21 cellular contexts compared by ENCODE assay signal in the genomic region with DNA sequence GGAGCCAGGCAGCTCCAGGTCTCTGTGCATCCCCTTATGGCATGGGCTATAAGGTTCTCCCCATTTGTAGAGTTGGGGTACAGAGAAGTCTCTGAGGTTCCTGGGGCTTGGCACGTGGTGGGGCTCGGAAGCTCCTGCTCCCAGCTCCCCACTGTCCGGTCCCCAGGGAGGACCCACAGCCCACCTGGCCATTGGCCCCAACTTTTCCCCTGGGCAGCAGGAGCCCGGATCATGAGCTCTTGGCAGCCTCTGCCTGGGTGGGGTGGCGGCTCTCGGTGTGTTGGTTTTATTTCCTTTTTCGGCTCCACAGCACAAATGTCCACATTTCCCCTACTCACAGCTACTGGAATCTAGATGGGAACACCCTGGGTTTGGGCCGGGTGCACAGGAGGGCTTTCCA. TPM values are rescaled to one million over a fixed set of nuclear protein-coding genes. Genes with fewer than 3 reads are reported as not detected.
DNase-seq lines count a peak whose midpoint lies in the region; ATAC-seq and TF ChIP-seq lines count a peak whose summit lies in the region.
"Had no signal": no experiment of that assay in that cellular context is flagged by ENCODE, and none has a peak within 500 bp of the region (broad histone marks: within the 10 kb centered on the region; RNA-seq: fewer than 3 reads in every experiment).

No MANE protein-coding gene starts in this region.

- DNase-seq in SJCRH30 (no peak), stomach (peak; percentile 36), kidney glomerular epithelial cell (lab: John Stamatoyannopoulos, UW) (no peak)
- no peak for DNase-seq in effector memory CD8-positive, alpha-beta T cell
- no peak for DNase-seq in activated T-cell treated with anti-CD3 and anti-CD28 coated beads, Interleukin-2, amount 50 U/mL, for 24 hours
- DNase-seq: C1 segment of cervical spinal cord; CD8-positive, alpha-beta T cell; GF-D8; GOT3; Kasumi-1; NCI-H1436 treated with DMSO at 0.1 percent for 48 hours; NCI-H187 treated with DMSO at 0.1 percent for 48 hours; NCI-H2171 treated with DMSO at 0.1 percent for 48 hours; NCI-H345; SHP77 treated with DMSO at 0.1 percent for 48 hours; SK-N-SH had no signal

- H3K4me1 Mint-ChIP-seq in effector memory CD8-positive, alpha-beta T cell (ENCODE audit: low read depth in 2 of 2), result peaks cover 21 to 28% of the 10 kb centered on the region in 2 donors
- peaks cover 9% of the 10 kb centered on the region for H3K4me1 Mint-ChIP-seq in activated T-cell treated with anti-CD3 and anti-CD28 coated beads, Interleukin-2, amount 50 U/mL, for 24 hours (ENCODE audit: low read depth)

- H3K27ac Mint-ChIP-seq in effector memory CD8-positive, alpha-beta T cell, result peak overlapping the region; percentile 26 to 67
- no peak overlapping the region for H3K27ac Mint-ChIP-seq in activated T-cell treated with anti-CD3 and anti-CD28 coated beads, Interleukin-2, amount 50 U/mL, for 24 hours

- peaks cover 0 to 38% (median 26%) of the 10 kb centered on the region in 11 experiments; a peak in 16 of 22 replicates for H3K36me3 ChIP-seq in BLaER1 treated with 17β-estradiol and CSF1 and Interleukin-3, amounts not matched to agents 10 nM and 100 nM
- H3K36me3 ChIP-seq in SJCRH30 (no peaks in the 10 kb centered on the region), stomach (peaks cover 0 to 23% (median 19%) of the 10 kb centered on the region in 4 donors)

- H3K27ac ChIP-seq in BLaER1 treated with 17β-estradiol and CSF1 and Interleukin-3, amounts not matched to agents 10 nM and 100 nM, result no peak overlapping the region
- H3K27ac ChIP-seq in SJCRH30 (peak overlapping the region; percentile 46), stomach (peak overlapping the region in 2 of 5 donors; percentile 7 to 40)

- intact Hi-C loops in stomach (cut with DNase I; ENCODE audit: low total_unique reads), result no loop called here

- H3K9me3 ChIP-seq in BLaER1 treated with 17β-estradiol and CSF1 and Interleukin-3, amounts not matched to agents 10 nM and 100 nM (replicated peaks in 1 of 11), result no peaks in the 10 kb centered on the region
- H3K9me3 ChIP-seq in SJCRH30 (replicated peaks) (no peaks in the 10 kb centered on the region), stomach (no peaks in the 10 kb centered on the region)
- H3K9me3 ChIP-seq: HAP-1, SK-N-SH had no signal

- peaks cover 0 to 26% (median 0%) of the 10 kb centered on the region in 11 experiments; a peak in 7 of 22 replicates for H3K27me3 ChIP-seq in BLaER1 treated with 17β-estradiol and CSF1 and Interleukin-3, amounts not matched to agents 10 nM and 100 nM
- H3K27me3 ChIP-seq in SJCRH30, result no peaks in the 10 kb centered on the region
- H3K27me3 ChIP-seq in stomach, result no peaks in the 10 kb centered on the region

- H3K9ac ChIP-seq in BLaER1 treated with 17β-estradiol and CSF1 and Interleukin-3, amounts not matched to agents 10 nM and 100 nM, result peak overlapping the region in 1 of 11 experiments; percentile 20; a peak in 1 of 22 replicates
- H3K9ac ChIP-seq: SK-N-SH had no signal

- no peak for ATAC-seq in effector memory CD8-positive, alpha-beta T cell (replicated peaks)
- ATAC-seq in HG03175 (IDR thresholded peaks at IDR 0.05; ENCODE audit: unreplicated experiment), result no peak
- ATAC-seq: CD8-positive, alpha-beta T cell; HepG2; Panc1 had no signal

- peak overlapping the region; percentile 12 to 99 (median 81); a peak in 20 of 22 replicates for H3K4me2 ChIP-seq in BLaER1 treated with 17β-estradiol and CSF1 and Interleukin-3, amounts not matched to agents 10 nM and 100 nM
- H3K4me2 ChIP-seq: SK-N-SH had no signal

- no peak overlapping the region for H3K4me3 Mint-ChIP-seq in effector memory CD8-positive, alpha-beta T cell
- no peak overlapping the region for H3K4me3 Mint-ChIP-seq in activated T-cell treated with anti-CD3 and anti-CD28 coated beads, Interleukin-2, amount 50 U/mL, for 24 hours

- TF ChIP-seq POLR2A in stomach (IDR thresholded peaks at IDR 0.05), result no peak

- no peak for TF ChIP-seq EP300 in stomach (IDR thresholded peaks at IDR 0.05)

- H3K9me3 Mint-ChIP-seq in effector memory CD8-positive, alpha-beta T cell, result no peaks in the 10 kb centered on the region
- H3K9me3 Mint-ChIP-seq in activated T-cell treated with anti-CD3 and anti-CD28 coated beads, Interleukin-2, amount 50 U/mL, for 24 hours, result no peaks in the 10 kb centered on the region
- H3K9me3 Mint-ChIP-seq: CD8-positive, alpha-beta T cell had no signal

- WGBS in stomach, 5 donors, result 42 to 57% (median 43%) methylated on average over 5 to 8 of the region's 8 CpGs

- H3K36me3 Mint-ChIP-seq in effector memory CD8-positive, alpha-beta T cell (ENCODE audit: insufficient read depth), result peaks cover 24% of the 10 kb centered on the region
- no peaks in the 10 kb centered on the region for H3K36me3 Mint-ChIP-seq in activated T-cell treated with anti-CD3 and anti-CD28 coated beads, Interleukin-2, amount 50 U/mL, for 24 hours (ENCODE audit: low read depth)

- H3K27me3 Mint-ChIP-seq in effector memory CD8-positive, alpha-beta T cell, result no peaks in the 10 kb centered on the region
- no peaks in the 10 kb centered on the region for H3K27me3 Mint-ChIP-seq in activated T-cell treated with anti-CD3 and anti-CD28 coated beads, Interleukin-2, amount 50 U/mL, for 24 hours

- no peak overlapping the region for H3K4me3 ChIP-seq in BLaER1 treated with 17β-estradiol and CSF1 and Interleukin-3, amounts not matched to agents 10 nM and 100 nM
- H3K4me3 ChIP-seq in SJCRH30 (no peak overlapping the region), stomach (no peak overlapping the region)
- H3K4me3 ChIP-seq: HAP-1 had no signal

- no peak for TF ChIP-seq CTCF in stomach (IDR thresholded peaks at IDR 0.05)

- H3K4me1 ChIP-seq in BLaER1 treated with 17β-estradiol and CSF1 and Interleukin-3, amounts not matched to agents 10 nM and 100 nM, result peaks cover 55 to 96% (median 88%) of the 10 kb centered on the region in 10 experiments
- H3K4me1 ChIP-seq in SJCRH30, result peaks cover 17% of the 10 kb centered on the region
- H3K4me1 ChIP-seq in stomach, result peaks cover 66 to 87% (median 74%) of the 10 kb centered on the region in 4 donors
- H3K4me1 ChIP-seq: HAP-1 had no signal

- peaks cover 100% of the 10 kb centered on the region in 11 experiments for H4K20me1 ChIP-seq in BLaER1 treated with 17β-estradiol and CSF1 and Interleukin-3, amounts not matched to agents 10 nM and 100 nM

RNA-seq across cellular contexts. Expression of gene GSE1, which starts 30.5 kb away (rescaled TPM):
- 31.1 and 33.8 TPM in 2 replicates for total RNA-seq in SJCRH30 (2014; rRNA removed; shearing (Covaris generic))
- 100 to 1,000 TPM in 4 of 5 donors, 10 to 100 TPM in 1; 58.2 to 294 (median 141) TPM for total RNA-seq in stomach
- 10 to 100 TPM; 11.8 to 21.1 (median 12.9) TPM for polyA plus RNA-seq in stomach

RNA-seq across cellular contexts. Expression of gene GINS2, which starts 45.1 kb away (rescaled TPM):
- 50.9 and 51.2 TPM in 2 replicates for total RNA-seq in SJCRH30 (2014; rRNA removed; shearing (Covaris generic))
- total RNA-seq in stomach, result 1 to 10 TPM in 3 of 5 donors, under 1 TPM in 1, not detected in 1; 0.87 to 2.0 (median 1.9) TPM
- 1 to 10 TPM; 1.5 to 3.6 (median 2.9) TPM for polyA plus RNA-seq in stomach

Comparison
In these comparisons a context has a peak if more than half of its experiments do, and no peak if none do; other contexts are left out.
1. RNA of gene GINS2, which starts 45.1 kb away (total RNA-seq): 50.9 to 51.2 TPM in SJCRH30; 0.87 to 2.0 TPM in stomach; every median in the first group is over 10 times any median in the second.